ENCODE assay signal across 18 cellular contexts in genomic region chr4:124555959-124556358, GRCh38.
"Had no signal": no experiment of that assay in that cellular context is flagged by ENCODE, and none has a peak within 500 bp of the region (broad histone marks: within the 10 kb centered on the region; RNA-seq: fewer than 3 reads in every experiment).

No MANE protein-coding gene starts in this region.

- DNase-seq: effector CD4-positive, alpha-beta T cell; endodermal cell; erythroblast; foreskin melanocyte; heart left ventricle; hippocampal formation; kidney glomerular epithelial cell; mesendoderm; naive B cell; spleen; stimulated activated CD4-positive, alpha-beta T cell treated with anti-CD3 and anti-CD28 coated beads, Interleukin-15, amount 100 ng/mL, for 24 hours; stimulated activated CD4-positive, alpha-beta T cell treated with anti-CD3 and anti-CD28 coated beads, Interleukin-1b, Interleukin-23, amount 100 ng/mL, for 48 hours; stimulated activated CD4-positive, alpha-beta T cell treated with anti-CD3 and anti-CD28 coated beads, Interleukin-4, amount 100 ng/mL, for 24 hours; tibial artery had no signal

- H3K4me1 Mint-ChIP-seq: endodermal cell; naive B cell; nephron; stimulated activated memory B cell treated with anti-CD40 and anti-IgM and Interleukin-4, amounts not matched to agents 10 μg/mL and 1 μg/mL and 100 μg/mL, for 72 hours had no signal

- H3K4me3 Mint-ChIP-seq: endodermal cell; naive B cell; nephron; stimulated activated memory B cell treated with anti-CD40 and anti-IgM and Interleukin-4, amounts not matched to agents 10 μg/mL and 1 μg/mL and 100 μg/mL, for 72 hours; stimulated activated naive CD8-positive, alpha-beta T cell treated with anti-CD3 and anti-CD28 coated beads, Interleukin-15, Interleukin-2, amounts not matched to agents 100 ng/mL and 50 ng/mL, for 24 hours had no signal

- H3K27me3 Mint-ChIP-seq: naive B cell; stimulated activated memory B cell treated with anti-CD40 and anti-IgM and Interleukin-4, amounts not matched to agents 10 μg/mL and 1 μg/mL and 100 μg/mL, for 72 hours; stimulated activated naive CD8-positive, alpha-beta T cell treated with anti-CD3 and anti-CD28 coated beads, Interleukin-15, Interleukin-2, amounts not matched to agents 100 ng/mL and 50 ng/mL, for 24 hours had no signal

- H3K27ac Mint-ChIP-seq: endodermal cell; naive B cell; nephron; stimulated activated memory B cell treated with anti-CD40 and anti-IgM and Interleukin-4, amounts not matched to agents 10 μg/mL and 1 μg/mL and 100 μg/mL, for 72 hours; stimulated activated naive CD8-positive, alpha-beta T cell treated with anti-CD3 and anti-CD28 coated beads, Interleukin-15, Interleukin-2, amounts not matched to agents 100 ng/mL and 50 ng/mL, for 24 hours had no signal

- H3K36me3 Mint-ChIP-seq: naive B cell; stimulated activated memory B cell treated with anti-CD40 and anti-IgM and Interleukin-4, amounts not matched to agents 10 μg/mL and 1 μg/mL and 100 μg/mL, for 72 hours had no signal

- ATAC-seq: heart left ventricle; sciatic nerve; stimulated activated memory B cell treated with anti-CD40 and anti-IgM and Interleukin-4, amounts not matched to agents 10 μg/mL and 1 μg/mL and 100 μg/mL, for 72 hours had no signal

- H3K9me3 Mint-ChIP-seq: stimulated activated memory B cell treated with anti-CD40 and anti-IgM and Interleukin-4, amounts not matched to agents 10 μg/mL and 1 μg/mL and 100 μg/mL, for 72 hours; stimulated activated naive CD8-positive, alpha-beta T cell treated with anti-CD3 and anti-CD28 coated beads, Interleukin-15, Interleukin-2, amounts not matched to agents 100 ng/mL and 50 ng/mL, for 24 hours had no signal
